In genomic region chr3:44117239-44117638, GRCh38 we compare ENCODE assay signal across 22 cellular contexts.
DNase-seq lines count a peak whose midpoint lies in the region; ATAC-seq, FAIRE-seq and TF ChIP-seq lines count a peak whose summit lies in the region.
"Had no signal": no experiment of that assay in that cellular context is flagged by ENCODE, and none has a peak within 500 bp of the region (broad histone marks: within the 10 kb centered on the region; RNA-seq: fewer than 3 reads in every experiment).

No MANE protein-coding gene starts in this region.

- H3K27me3 Mint-ChIP-seq in astrocyte (ENCODE audit: low read depth, unreplicated experiment) = no peaks in the 10 kb centered on the region
- H3K27me3 Mint-ChIP-seq: IgD-negative memory B cell had no signal

- H3K9me1 ChIP-seq in keratinocyte (ENCODE audit: control insufficient read depth, extremely low read depth, insufficient read depth, low read length) = no peaks in the 10 kb centered on the region

- TF ChIP-seq CTCF in astrocyte (IDR thresholded peaks at IDR 0.05; ENCODE audit: insufficient read depth, low read depth, low read length) (no peak), keratinocyte (optimal IDR thresholded peaks at IDR 0.05 in 1 of 3, IDR thresholded peaks at IDR 0.05 in 1 of 3, conservative IDR thresholded peaks at IDR 0.05 in 1 of 3; ENCODE audit: extremely low read depth in 1 of 3, insufficient read depth in 2 of 3, low read length in 3 of 3) (peak in 1 of 3 experiments; percentile 25), thyroid gland (IDR thresholded peaks at IDR 0.05) (no peak)

- ATAC-seq in HG03280 (IDR thresholded peaks at IDR 0.05; ENCODE audit: unreplicated experiment) (no peak), HG02973 (IDR thresholded peaks at IDR 0.05; ENCODE audit: unreplicated experiment) (no peak)
- ATAC-seq: activated naive CD8-positive, alpha-beta T cell treated with anti-CD3 and anti-CD28 coated beads, Interleukin-2, amount 50 U/mL, for 24 hours; left colon had no signal

- H3K4me1 ChIP-seq in astrocyte (ENCODE audit: insufficient read depth, low read length) (no peaks in the 10 kb centered on the region), keratinocyte (ENCODE audit: control insufficient read depth, extremely low read depth, insufficient read depth, low read length) (peaks cover 5% of the 10 kb centered on the region), thyroid gland (peaks cover 48 to 59% of the 10 kb centered on the region in 2 donors)
- H3K4me1 ChIP-seq: transverse colon had no signal

- H3K4me3 Mint-ChIP-seq in astrocyte (ENCODE audit: unreplicated experiment) = peak overlapping the region; percentile 20
- H3K4me3 Mint-ChIP-seq: activated CD4-positive, alpha-beta T cell treated with anti-CD3 and anti-CD28 coated beads, Interleukin-2, amount 10 ng/mL, durations not matched to agents 7 days and 5 days; activated naive CD8-positive, alpha-beta T cell treated with anti-CD3 and anti-CD28 coated beads, Interleukin-2, amount 50 U/mL, for 24 hours; activated T-cell treated with anti-CD3 and anti-CD28 coated beads, Interleukin-2, amount 50 U/mL, for 24 hours; IgD-negative memory B cell; naive B cell had no signal

- H3K27ac Mint-ChIP-seq in astrocyte (ENCODE audit: unreplicated experiment) = peak overlapping the region; percentile 34
- H3K27ac Mint-ChIP-seq: activated CD4-positive, alpha-beta T cell treated with anti-CD3 and anti-CD28 coated beads, Interleukin-2, amount 10 ng/mL, durations not matched to agents 7 days and 5 days; activated naive CD8-positive, alpha-beta T cell treated with anti-CD3 and anti-CD28 coated beads, Interleukin-2, amount 50 U/mL, for 24 hours; activated T-cell treated with anti-CD3 and anti-CD28 coated beads, Interleukin-2, amount 50 U/mL, for 24 hours; IgD-negative memory B cell; naive B cell had no signal

- H3K4me1 Mint-ChIP-seq in astrocyte (ENCODE audit: low read depth, unreplicated experiment) = peaks cover 14% of the 10 kb centered on the region
- H3K4me1 Mint-ChIP-seq: activated CD4-positive, alpha-beta T cell treated with anti-CD3 and anti-CD28 coated beads, Interleukin-2, amount 10 ng/mL, durations not matched to agents 7 days and 5 days; activated naive CD8-positive, alpha-beta T cell treated with anti-CD3 and anti-CD28 coated beads, Interleukin-2, amount 50 U/mL, for 24 hours; naive B cell had no signal

- H4K20me1 ChIP-seq in astrocyte (ENCODE audit: insufficient read depth, low read length) = no peaks in the 10 kb centered on the region
- H4K20me1 ChIP-seq in keratinocyte (ENCODE audit: control insufficient read depth, extremely low read depth, insufficient read depth, low read length) = no peaks in the 10 kb centered on the region

- H3K27ac ChIP-seq in astrocyte (ENCODE audit: low read depth, low read length) (no peak overlapping the region), keratinocyte (ENCODE audit: control insufficient read depth, insufficient read depth, low read length) (no peak overlapping the region), thyroid gland (peak overlapping the region; percentile 87 to 98 (median 96))
- H3K27ac ChIP-seq: PC-9, transverse colon had no signal

- peak; percentile 44 for DNase-seq in H7
- DNase-seq in astrocyte (ENCODE audit: low read depth) = no peak
- no peak for DNase-seq in keratinocyte (ENCODE audit: low read depth, low spot score)
- peak; percentile 66 to 67 for DNase-seq in thyroid gland
- no peak for DNase-seq in KBM-7
- DNase-seq: activated CD4-positive, alpha-beta T cell treated with anti-CD3 and anti-CD28 coated beads, Interleukin-2, amount 10 ng/mL, durations not matched to agents 7 days and 5 days; activated naive CD8-positive, alpha-beta T cell treated with anti-CD3 and anti-CD28 coated beads, Interleukin-2, amount 50 U/mL, for 24 hours; activated T-cell treated with anti-CD3 and anti-CD28 coated beads, Interleukin-2, amount 50 U/mL, for 24 hours; C1 segment of cervical spinal cord; left colon; naive B cell; NCI-H1092 treated with DMSO at 0.1 percent for 48 hours; NCI-H187; NCI-H524 treated with DMSO at 0.1 percent for 48 hours; SHP77; small intestine; stimulated activated CD4-positive, alpha-beta T cell treated with anti-CD3 and anti-CD28 coated beads, Interleukin-2, amount 100 ng/mL, for 24 hours; transverse colon had no signal

- H3K9ac ChIP-seq in astrocyte (ENCODE audit: low read length) = no peak overlapping the region
- no peak overlapping the region for H3K9ac ChIP-seq in keratinocyte (ENCODE audit: control insufficient read depth, extremely low read depth, insufficient read depth, low read length)

- in situ Hi-C loops in KBM-7 (cut with MboI; ENCODE audit: low pct_unique_long_range_greater_than_20kb, low sequenced_read_pairs) = no loop called here

- no peaks in the 10 kb centered on the region for H3K79me2 ChIP-seq in astrocyte (ENCODE audit: insufficient read depth, low read length)
- H3K79me2 ChIP-seq in keratinocyte (ENCODE audit: control insufficient read depth, insufficient read depth, low read length) = no peaks in the 10 kb centered on the region

- H3K27me3 ChIP-seq in H7 (ENCODE audit: control insufficient read depth, insufficient read depth, low read length) = no peaks in the 10 kb centered on the region
- no peaks in the 10 kb centered on the region for H3K27me3 ChIP-seq in astrocyte (ENCODE audit: insufficient read depth, low read length)
- no peaks in the 10 kb centered on the region for H3K27me3 ChIP-seq in keratinocyte (ENCODE audit: control insufficient read depth, extremely low read depth, insufficient read depth, low read length)
- no peaks in the 10 kb centered on the region for H3K27me3 ChIP-seq in thyroid gland

- peaks cover 16% of the 10 kb centered on the region for H3K36me3 Mint-ChIP-seq in astrocyte (ENCODE audit: low read depth, unreplicated experiment)
- H3K36me3 Mint-ChIP-seq: naive B cell had no signal

- H3K36me3 ChIP-seq in H7 (replicated peaks; ENCODE audit: control insufficient read depth, insufficient read depth, low read length) (no peaks in the 10 kb centered on the region; the same call in 1 of the 2 replicates), astrocyte (ENCODE audit: insufficient read depth, low read length) (no peaks in the 10 kb centered on the region), keratinocyte (ENCODE audit: control insufficient read depth in 2 of 2, extremely low read depth in 1 of 2, insufficient read depth in 2 of 2, low read length in 2 of 2) (no peaks in the 10 kb centered on the region), thyroid gland (peaks cover 9 to 11% of the 10 kb centered on the region in 2 donors)
- H3K36me3 ChIP-seq: transverse colon had no signal

- intact Hi-C loops in thyroid gland (cut with DNase I) = no loop called here

- no peak overlapping the region for H2AFZ ChIP-seq in astrocyte (ENCODE audit: low read depth, low read length)
- no peak overlapping the region for H2AFZ ChIP-seq in keratinocyte (ENCODE audit: control insufficient read depth, low read length)
- H2AFZ ChIP-seq: PC-9 had no signal

- H3K9me3 ChIP-seq in astrocyte (ENCODE audit: insufficient read depth, low read depth, low read length) (no peaks in the 10 kb centered on the region), keratinocyte (ENCODE audit: control insufficient read depth, low read depth, low read length) (no peaks in the 10 kb centered on the region), thyroid gland (no peaks in the 10 kb centered on the region)
- H3K9me3 ChIP-seq: transverse colon had no signal

- dilution Hi-C loops in keratinocyte (cut with MboI; ENCODE audit: extremely low pct_ligation_motif_present, low sequenced_read_pairs) = no loop called here

- peak in 1 of 2 donors; percentile 15 for TF ChIP-seq POLR2A in thyroid gland (IDR thresholded peaks at IDR 0.05)

- no peak overlapping the region for H3K4me2 ChIP-seq in astrocyte (ENCODE audit: low read length)
- H3K4me2 ChIP-seq in keratinocyte (ENCODE audit: control insufficient read depth, extremely low read depth, insufficient read depth, low read depth, low read length) = no peak overlapping the region
- H3K4me2 ChIP-seq: PC-9 had no signal

- FAIRE-seq in astrocyte (lab: Jason Lieb, UNC) (no peak), keratinocyte (lab: Jason Lieb, UNC) (peak; percentile 74)
- FAIRE-seq: small intestine had no signal

- 13 to 16% methylated on average over 2 of the region's 2 CpGs for WGBS in thyroid gland, 2 donors

- H3K9me3 Mint-ChIP-seq in astrocyte (ENCODE audit: unreplicated experiment) = no peaks in the 10 kb centered on the region
- H3K9me3 Mint-ChIP-seq: activated CD4-positive, alpha-beta T cell treated with anti-CD3 and anti-CD28 coated beads, Interleukin-2, amount 10 ng/mL, durations not matched to agents 7 days and 5 days; activated naive CD8-positive, alpha-beta T cell treated with anti-CD3 and anti-CD28 coated beads, Interleukin-2, amount 50 U/mL, for 24 hours; activated T-cell treated with anti-CD3 and anti-CD28 coated beads, Interleukin-2, amount 50 U/mL, for 24 hours; IgD-negative memory B cell; naive B cell had no signal

- H3K4me3 ChIP-seq in H7 (ENCODE audit: insufficient read depth, low read depth, low read length) (no peak overlapping the region), astrocyte (ENCODE audit: insufficient read depth, low read depth, low read length) (no peak overlapping the region), keratinocyte (ENCODE audit: control insufficient read depth in 2 of 3, extremely low read depth in 1 of 3, insufficient read depth in 2 of 3, low read depth in 1 of 3, low read length in 3 of 3) (no peak overlapping the region), thyroid gland (replicated peaks in 1 of 3) (no peak overlapping the region)
- H3K4me3 ChIP-seq: PC-9, transverse colon had no signal

Comparison
In these comparisons a context has a peak if more than half of its experiments do, and no peak if none do; other contexts are left out.
1. DNase-seq: peak in H7 (single experiment) and thyroid gland (2 of 2); none in astrocyte (single experiment), keratinocyte (single experiment) and KBM-7 (single experiment).
2. H3K27ac ChIP-seq: peak in thyroid gland (3 of 3); none in astrocyte (single experiment) and keratinocyte (single experiment).